ENCODE assay signal across 23 cellular contexts in the genomic region with DNA sequence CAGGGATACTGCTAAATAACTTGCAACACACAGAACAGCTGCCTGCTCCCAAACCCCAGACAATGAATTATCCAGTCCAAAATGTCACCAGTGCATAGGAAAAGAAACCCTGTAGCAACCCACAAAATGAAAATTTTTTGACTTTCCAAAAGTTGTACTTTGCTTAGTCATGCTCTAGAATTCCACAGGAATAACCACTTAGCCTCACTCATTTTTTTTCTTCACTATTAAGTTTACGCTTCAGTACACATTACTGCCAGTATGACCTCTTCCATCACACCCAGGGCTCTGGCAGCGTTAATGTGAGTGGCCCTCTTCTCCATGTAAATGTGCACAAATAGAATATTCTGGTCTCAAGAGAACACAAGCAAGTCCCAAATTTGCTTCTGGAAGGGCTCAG.
DNase-seq lines count a peak whose midpoint lies in the region; ATAC-seq, FAIRE-seq and TF ChIP-seq lines count a peak whose summit lies in the region.
"Had no signal": no experiment of that assay in that cellular context is flagged by ENCODE, and none has a peak within 500 bp of the region (broad histone marks: within the 10 kb centered on the region; RNA-seq: fewer than 3 reads in every experiment).

No MANE protein-coding gene starts in this region.

- no peak overlapping the region for H3K9ac ChIP-seq in mesenchymal stem cell (ENCODE audit: low read length)
- H3K9ac ChIP-seq: SK-N-SH had no signal

- no peaks in the 10 kb centered on the region for H3K36me3 ChIP-seq in mesenchymal stem cell (ENCODE audit: control insufficient read depth in 1 of 2, insufficient read depth in 2 of 2, low read depth in 1 of 2, low read length in 2 of 2)

- no peak for TF ChIP-seq POLR2A in H54 (IDR thresholded peaks at IDR 0.05; ENCODE audit: low read depth, low read length)

- H3K18ac ChIP-seq in mesenchymal stem cell (ENCODE audit: low read depth in 1 of 2, low read length in 2 of 2), result no peak overlapping the region

- no peak overlapping the region for H2BK15ac ChIP-seq in mesenchymal stem cell (ENCODE audit: low read depth, poor library complexity, severe bottlenecking)

- H3K23ac ChIP-seq in mesenchymal stem cell (ENCODE audit: low read length in 2 of 2), result no peak overlapping the region

- H2AK5ac ChIP-seq in mesenchymal stem cell (ENCODE audit: low read length, severe bottlenecking), result no peak overlapping the region

- H3K79me1 ChIP-seq in mesenchymal stem cell (replicated peaks; ENCODE audit: low read length, poor library complexity, severe bottlenecking), result peaks cover 3% of the 10 kb centered on the region

- no peak overlapping the region for H4K8ac ChIP-seq in mesenchymal stem cell (ENCODE audit: low read length)

- no peaks in the 10 kb centered on the region for H3K9me3 ChIP-seq in mesenchymal stem cell (ENCODE audit: control insufficient read depth, low read length)
- H3K9me3 ChIP-seq: A549, SK-N-SH, testis had no signal

- no peak overlapping the region for H2BK5ac ChIP-seq in mesenchymal stem cell (ENCODE audit: low read depth, low read length, poor library complexity, severe bottlenecking)

- in situ Hi-C loops in ACHN (cut with HindIII; ENCODE audit: low pct_ligation_motif_present, low pct_unique_long_range_greater_than_20kb, low sequenced_read_pairs), result no loop called here

- DNase-seq in ACHN (peak; percentile 37), H54 (ENCODE audit: insufficient read length, low spot score) (no peak), SW480 (ENCODE audit: low spot score) (peak; percentile 11), mesenchymal stem cell (no peak), sciatic nerve (ENCODE audit: low spot score) (no peak)
- DNase-seq: activated CD4-positive, alpha-beta T cell treated with anti-CD3 and anti-CD28 coated beads for 36 hours; activated naive CD8-positive, alpha-beta T cell treated with anti-CD3 and anti-CD28 coated beads, Interleukin-2, amount 10 ng/mL, durations not matched to agents 7 days and 5 days; central memory CD4-positive, alpha-beta T cell; DMS79; effector CD4-positive, alpha-beta T cell; NCI-H1092 treated with DMSO at 0.1 percent for 48 hours; NCI-H2081; NCI-H510A treated with DMSO at 0.1 percent for 48 hours; SK-N-SH; T1000; testis had no signal

- H2BK120ac ChIP-seq in mesenchymal stem cell (ENCODE audit: low read depth, low read length), result no peak overlapping the region

- peak; percentile 38 for FAIRE-seq in H54 (lab: Jason Lieb, UNC)
- FAIRE-seq: A549, H1, K562 had no signal

- intact Hi-C loops in sciatic nerve (cut with DNase I), result no loop called here

- no peak overlapping the region for H3K4me3 ChIP-seq in mesenchymal stem cell (ENCODE audit: insufficient read depth in 1 of 2, low read depth in 1 of 2, low read length in 2 of 2)
- H3K4me3 ChIP-seq: A549, K562, testis had no signal

- no peaks in the 10 kb centered on the region for H3K27me3 ChIP-seq in mesenchymal stem cell (ENCODE audit: control insufficient read depth in 1 of 2, insufficient read depth in 1 of 2, low read length in 2 of 2)
- H3K27me3 ChIP-seq: testis had no signal

- H3K4me2 ChIP-seq in mesenchymal stem cell (ENCODE audit: low read length, poor library complexity, severe bottlenecking), result no peak overlapping the region
- H3K4me2 ChIP-seq: A549, SK-N-SH had no signal

- H3K14ac ChIP-seq in mesenchymal stem cell (ENCODE audit: low read length in 2 of 2), result no peak overlapping the region

- 63% methylated on average over 2 of the region's 2 CpGs for WGBS in mesenchymal stem cell

- no peak overlapping the region for H3K4ac ChIP-seq in mesenchymal stem cell (ENCODE audit: low read depth in 1 of 2, low read length in 2 of 2)

- no peak overlapping the region for H2AFZ ChIP-seq in mesenchymal stem cell (ENCODE audit: low read depth, low read length)

- ATAC-seq in HG03565 (IDR thresholded peaks at IDR 0.05; ENCODE audit: unreplicated experiment) (no peak), sciatic nerve (no peak), GM21447 (IDR thresholded peaks at IDR 0.05; ENCODE audit: unreplicated experiment) (no peak), GM18519 (IDR thresholded peaks at IDR 0.05; ENCODE audit: low FRiP score, unreplicated experiment) (no peak)
- ATAC-seq: A549; activated CD4-positive, alpha-beta T cell treated with anti-CD3 and anti-CD28 coated beads for 36 hours; K562 had no signal

- H3K27ac ChIP-seq in mesenchymal stem cell (ENCODE audit: low read length, poor library complexity, severe bottlenecking), result peak overlapping the region; percentile 36
- H3K27ac ChIP-seq: A549, HL-60, testis had no signal

- H2BK12ac ChIP-seq in mesenchymal stem cell (ENCODE audit: low read length in 2 of 2), result peak overlapping the region in 1 of 2 experiments; percentile 11

- H4K91ac ChIP-seq in mesenchymal stem cell (ENCODE audit: low read length), result no peak overlapping the region

- peaks cover 3% of the 10 kb centered on the region for H3K4me1 ChIP-seq in mesenchymal stem cell (ENCODE audit: control insufficient read depth, insufficient read depth, low read depth, low read length)
- H3K4me1 ChIP-seq: A549, testis had no signal

Comparison
In these comparisons a context has a peak if more than half of its experiments do, and no peak if none do; other contexts are left out.
1. DNase-seq: peak in ACHN (single experiment) and SW480 (single experiment); none in H54 (single experiment), mesenchymal stem cell (single experiment) and sciatic nerve (single experiment).